ENCODE assay signal across 9 cellular contexts in genomic region chr10:25061711-25062455, GRCh38. TPM values are rescaled to one million over a fixed set of nuclear protein-coding genes. Genes with fewer than 3 reads are reported as not detected.
DNase-seq lines count a peak whose midpoint lies in the region; ATAC-seq, FAIRE-seq and TF ChIP-seq lines count a peak whose summit lies in the region.
"Had no signal": no experiment of that assay in that cellular context is flagged by ENCODE, and none has a peak within 500 bp of the region (broad histone marks: within the 10 kb centered on the region; RNA-seq: fewer than 3 reads in every experiment).

No MANE protein-coding gene starts in this region.

- FAIRE-seq in astrocyte (lab: Jason Lieb, UNC) = no peak

- H3K27ac Mint-ChIP-seq in astrocyte (ENCODE audit: unreplicated experiment) = peak overlapping the region; percentile 99
- peak overlapping the region; percentile 97 for H3K27ac Mint-ChIP-seq in type B pancreatic cell

- H3K4me3 Mint-ChIP-seq in astrocyte (ENCODE audit: unreplicated experiment) (peak overlapping the region; percentile 31), type B pancreatic cell (peak overlapping the region; percentile 79)

- no peaks in the 10 kb centered on the region for H4K20me1 ChIP-seq in astrocyte (ENCODE audit: insufficient read depth, low read length)

- intact Hi-C loops in left ventricle myocardium inferior (cut with micrococcal nuclease) (no loop called here), left ventricle myocardium superior (cut with micrococcal nuclease) (no loop called here), left lung (cut with DNase I) (no loop called here)

- H3K9me3 ChIP-seq in left ventricle myocardium inferior (replicated peaks) (no peaks in the 10 kb centered on the region), astrocyte (ENCODE audit: insufficient read depth, low read depth, low read length) (no peaks in the 10 kb centered on the region), left lung (no peaks in the 10 kb centered on the region)

- peak overlapping the region; percentile 19 for H3K4me3 ChIP-seq in left ventricle myocardium inferior
- peak overlapping the region; percentile 41 for H3K4me3 ChIP-seq in astrocyte (ENCODE audit: insufficient read depth, low read depth, low read length)
- H3K4me3 ChIP-seq in left lung = no peak overlapping the region

- H3K4me1 ChIP-seq in left ventricle myocardium inferior = peaks cover 9% of the 10 kb centered on the region
- H3K4me1 ChIP-seq in astrocyte (ENCODE audit: insufficient read depth, low read length) = peaks cover 17% of the 10 kb centered on the region
- H3K4me1 ChIP-seq in left lung = no peaks in the 10 kb centered on the region

- H3K4me1 Mint-ChIP-seq in astrocyte (ENCODE audit: low read depth, unreplicated experiment) (peaks cover 32% of the 10 kb centered on the region), type B pancreatic cell (ENCODE audit: unreplicated experiment) (peaks cover 10% of the 10 kb centered on the region)

- H3K27me3 ChIP-seq in left ventricle myocardium inferior (ENCODE audit: low read depth) (no peaks in the 10 kb centered on the region), astrocyte (ENCODE audit: insufficient read depth, low read length) (no peaks in the 10 kb centered on the region), left lung (no peaks in the 10 kb centered on the region)

- no peak for TF ChIP-seq CTCF in left ventricle myocardium inferior (IDR thresholded peaks at IDR 0.05; ENCODE audit: borderline replicate concordance)
- TF ChIP-seq CTCF in astrocyte (IDR thresholded peaks at IDR 0.05; ENCODE audit: insufficient read depth, low read depth, low read length) = no peak
- TF ChIP-seq CTCF in left lung (IDR thresholded peaks at IDR 0.05) = no peak
- TF ChIP-seq CTCF in type B pancreatic cell (conservative IDR thresholded peaks at IDR 0.05) = no peak

- peak overlapping the region; percentile 70 for H2AFZ ChIP-seq in astrocyte (ENCODE audit: low read depth, low read length)

- H3K36me3 ChIP-seq in left ventricle myocardium inferior (no peaks in the 10 kb centered on the region), astrocyte (ENCODE audit: insufficient read depth, low read length) (no peaks in the 10 kb centered on the region), left lung (no peaks in the 10 kb centered on the region)

- no peak for ATAC-seq in left ventricle myocardium superior
- peak; percentile 11 for ATAC-seq in left lung
- ATAC-seq in HG02852 (IDR thresholded peaks at IDR 0.05; ENCODE audit: unreplicated experiment) = no peak

- H3K27ac ChIP-seq in left ventricle myocardium inferior (replicated peaks) (peak overlapping the region; percentile 40), astrocyte (ENCODE audit: low read depth, low read length) (peak overlapping the region; percentile 75), left lung (peak overlapping the region; percentile 71 to 82)

- peak overlapping the region; percentile 80 for H3K4me2 ChIP-seq in astrocyte (ENCODE audit: low read length)

- H3K9me3 Mint-ChIP-seq in astrocyte (ENCODE audit: unreplicated experiment) = no peaks in the 10 kb centered on the region
- H3K9me3 Mint-ChIP-seq in type B pancreatic cell = no peaks in the 10 kb centered on the region
- H3K9me3 Mint-ChIP-seq: T-cell had no signal

- no peaks in the 10 kb centered on the region for H3K36me3 Mint-ChIP-seq in astrocyte (ENCODE audit: low read depth, unreplicated experiment)
- no peaks in the 10 kb centered on the region for H3K36me3 Mint-ChIP-seq in type B pancreatic cell
- H3K36me3 Mint-ChIP-seq: T-cell had no signal

- peak overlapping the region; percentile 71 for H3K9ac ChIP-seq in astrocyte (ENCODE audit: low read length)

- H3K27me3 Mint-ChIP-seq in astrocyte (ENCODE audit: low read depth, unreplicated experiment) = no peaks in the 10 kb centered on the region
- no peaks in the 10 kb centered on the region for H3K27me3 Mint-ChIP-seq in type B pancreatic cell

- DNase-seq in left ventricle myocardium inferior (no peak), left ventricle myocardium superior (no peak), astrocyte (ENCODE audit: low read depth) (peak; percentile 76), left lung (no peak), type B pancreatic cell (ENCODE audit: extremely low spot score, unreplicated experiment) (no peak), HuH-7 (ENCODE audit: low spot score) (no peak)
- no peak for DNase-seq in stimulated activated CD4-positive, alpha-beta T cell treated with anti-CD3 and anti-CD28 coated beads, Interleukin-15, amount 100 ng/mL, for 24 hours

- no peaks in the 10 kb centered on the region for H3K79me2 ChIP-seq in astrocyte (ENCODE audit: insufficient read depth, low read length)

RNA-seq across cellular contexts. Expression of gene THNSL1, which starts 45.5 kb away (rescaled TPM):
- total RNA-seq in left ventricle myocardium inferior = 5.3 TPM
- 7.7 TPM for total RNA-seq in left ventricle myocardium superior
- total RNA-seq in astrocyte = 2.7 and 3.1 TPM in 2 replicates
- 1 to 10 TPM; 3.9 to 4.1 TPM for total RNA-seq in left lung
- 5.9 and 10.2 TPM in 2 replicates for total RNA-seq in type B pancreatic cell (ENCODE audit: low replicate concordance)

RNA-seq across cellular contexts. Expression of gene ENKUR, which starts 45.9 kb away (rescaled TPM):
- total RNA-seq in left ventricle myocardium inferior (not detected), left ventricle myocardium superior (not detected), astrocyte (0.22 and 0.34 TPM in 2 replicates), left lung (1 to 10 TPM in 1 of 2 donors, under 1 TPM in 1; 0.06 to 4.3 TPM), type B pancreatic cell (ENCODE audit: low replicate concordance) (1.6 and 7.2 TPM in 2 replicates)

Comparison
In these comparisons a context has a peak if more than half of its experiments do, and no peak if none do; other contexts are left out.
1. H3K4me3 ChIP-seq: peak in left ventricle myocardium inferior (single experiment) and astrocyte (single experiment); none in left lung (0 of 2).
2. Peak in every context shown above with its lines, with median percentiles within 50 percentile points of each other: H3K27ac ChIP-seq.